ENCODE assay signal across 6 cellular contexts in genomic region chr2:117406443-117406842, GRCh38.
"Had no signal": no experiment of that assay in that cellular context is flagged by ENCODE, and none has a peak within 500 bp of the region (broad histone marks: within the 10 kb centered on the region; RNA-seq: fewer than 3 reads in every experiment).

No MANE protein-coding gene starts in this region.

- H3K27ac ChIP-seq: HL-60 had no signal

- ATAC-seq: HepG2, K562 had no signal

- DNase-seq: IMR-90, KBM-7, KG1 had no signal

- H3K4me3 ChIP-seq: K562 had no signal
